11 cellular contexts compared by ENCODE assay signal in the genomic region with DNA sequence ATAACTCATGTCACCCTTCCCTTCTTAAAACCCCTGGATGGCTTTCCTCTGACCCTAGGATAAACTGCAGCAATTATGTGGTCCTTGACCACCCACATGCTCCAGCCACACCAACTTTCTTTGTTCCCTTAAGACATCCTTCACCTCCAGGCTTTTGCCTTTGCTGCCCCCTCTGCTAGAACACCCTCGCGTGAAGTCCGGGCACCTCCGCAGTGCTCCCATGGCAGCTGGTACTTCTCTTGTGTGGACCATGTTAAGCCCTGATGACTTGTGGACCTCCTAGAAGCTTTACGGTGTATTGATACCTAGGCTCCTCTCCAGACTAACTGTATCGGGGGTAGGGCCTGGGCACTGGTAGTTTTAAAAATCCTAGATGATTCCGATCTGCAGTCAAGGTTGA. TPM values are rescaled to one million over a fixed set of nuclear protein-coding genes. Genes with fewer than 3 reads are reported as not detected.
A peak's percentile ranks its signal among the peaks of the same experiment; 100 is the strongest.
DNase-seq lines count a peak whose midpoint lies in the region; ATAC-seq and TF ChIP-seq lines count a peak whose summit lies in the region.
"Had no signal": no experiment of that assay in that cellular context is flagged by ENCODE, and none has a peak within 500 bp of the region (broad histone marks: within the 10 kb centered on the region; RNA-seq: fewer than 3 reads in every experiment).

No MANE protein-coding gene starts in this region.

- H3K9me2 ChIP-seq in Loucy (replicated peaks; ENCODE audit: low read depth, low read length) = no peaks in the 10 kb centered on the region

- TF ChIP-seq CTCF in Calu3 (IDR thresholded peaks at IDR 0.05; ENCODE audit: unreplicated experiment) (no peak), Loucy (conservative IDR thresholded peaks at IDR 0.05; ENCODE audit: low read length) (no peak), psoas muscle (IDR thresholded peaks at IDR 0.05) (no peak)

- DNase-seq in Calu3 (no peak), psoas muscle (no peak), GF-D8 (lab: John Stamatoyannopoulos, UW) (no peak), COR-L47 (lab: John Stamatoyannopoulos, UW) (no peak)
- DNase-seq in effector memory CD4-positive, alpha-beta T cell = no peak
- DNase-seq in activated CD4-positive, alpha-beta T cell treated with anti-CD3 and anti-CD28 coated beads, Interleukin-2, amount 50 U/mL, for 1 hour = no peak
- DNase-seq: NCI-H526 treated with DMSO at 0.1 percent for 48 hours had no signal

- H3K27ac ChIP-seq in effector memory CD4-positive, alpha-beta T cell (ENCODE audit: insufficient read depth, low read length, poor library complexity, severe bottlenecking) = no peak overlapping the region
- peak overlapping the region; percentile 80 for H3K27ac ChIP-seq in psoas muscle

- H3K79me2 ChIP-seq in Loucy (ENCODE audit: insufficient read depth, low read length) = no peaks in the 10 kb centered on the region

- peak overlapping the region; percentile 80 for H3K4me2 ChIP-seq in Loucy (ENCODE audit: low read depth, low read length, poor library complexity, severe bottlenecking)

- H3K9ac ChIP-seq in Loucy (ENCODE audit: low read depth, low read length, poor library complexity, severe bottlenecking) = no peak overlapping the region

- no peaks in the 10 kb centered on the region for H3K36me3 ChIP-seq in Loucy (ENCODE audit: insufficient read depth, low read length)
- H3K36me3 ChIP-seq in effector memory CD4-positive, alpha-beta T cell (ENCODE audit: control insufficient read depth, insufficient read depth, low read length) = no peaks in the 10 kb centered on the region
- H3K36me3 ChIP-seq in psoas muscle (ENCODE audit: insufficient read depth in 1 of 2, low read depth in 1 of 2) = no peaks in the 10 kb centered on the region

- H3K9me3 ChIP-seq in Loucy (ENCODE audit: insufficient read depth, low read depth, low read length) = no peaks in the 10 kb centered on the region
- H3K9me3 ChIP-seq in effector memory CD4-positive, alpha-beta T cell (ENCODE audit: control insufficient read depth, low read length) = no peaks in the 10 kb centered on the region
- H3K9me3 ChIP-seq in psoas muscle = no peaks in the 10 kb centered on the region

- no peak for ATAC-seq in psoas muscle

- no TSS peak for BruUV-seq in Calu3 (replicated peaks; lab: Mats Ljungman, UMichigan)

- H3K27ac Mint-ChIP-seq in Calu3 (ENCODE audit: unreplicated experiment) = no peak overlapping the region

- no peak overlapping the region; the same call in none of the 2 replicates for H2AFZ ChIP-seq in Loucy (ENCODE audit: low read length)

- WGBS in psoas muscle, 3 donors = 88 to 89% (median 89%) methylated on average over 7 of the region's 7 CpGs

- H3F3A ChIP-seq in Loucy (ENCODE audit: low read depth) = no peaks in the 10 kb centered on the region

- H3K4me3 Mint-ChIP-seq in Calu3 (ENCODE audit: low read depth, unreplicated experiment) = peak overlapping the region; percentile 77

- H3K4me1 ChIP-seq in Loucy (ENCODE audit: insufficient read depth, low read length, poor library complexity, severe bottlenecking) = peaks cover 5% of the 10 kb centered on the region
- H3K4me1 ChIP-seq in effector memory CD4-positive, alpha-beta T cell (ENCODE audit: control insufficient read depth, insufficient read depth, low read length, poor library complexity, severe bottlenecking) = peaks cover 17% of the 10 kb centered on the region
- peaks cover 12% of the 10 kb centered on the region for H3K4me1 ChIP-seq in psoas muscle

- H3K4me3 ChIP-seq in Loucy (ENCODE audit: low read length, poor library complexity, severe bottlenecking) (peak overlapping the region; percentile 73), psoas muscle (peak overlapping the region; percentile 74)
- peak overlapping the region; percentile 85 for H3K4me3 ChIP-seq in effector memory CD4-positive, alpha-beta T cell (ENCODE audit: insufficient read depth, low read depth, low read length, poor library complexity, severe bottlenecking)

- no peaks in the 10 kb centered on the region for H3K9me3 Mint-ChIP-seq in Calu3 (ENCODE audit: low read depth, unreplicated experiment)

- intact Hi-C loops in Calu3 (cut with micrococcal nuclease; ENCODE audit: unreplicated experiment) (no loop called here), psoas muscle (cut with DNase I) (no loop called here)

- no peaks in the 10 kb centered on the region for H3K27me3 ChIP-seq in Loucy (ENCODE audit: insufficient read depth, low read length, poor library complexity, severe bottlenecking)
- peaks cover 18% of the 10 kb centered on the region for H3K27me3 ChIP-seq in effector memory CD4-positive, alpha-beta T cell (replicated peaks; ENCODE audit: control insufficient read depth, insufficient read depth, low read length, poor library complexity, severe bottlenecking)
- peaks cover 0 to 9% (median 0%) of the 10 kb centered on the region in 3 donors for H3K27me3 ChIP-seq in psoas muscle (ENCODE audit: insufficient read depth in 3 of 3, low read length in 2 of 3)

- H3K36me3 Mint-ChIP-seq in Calu3 (ENCODE audit: insufficient read depth, unreplicated experiment) = peaks cover 20% of the 10 kb centered on the region

- H4K20me1 ChIP-seq in Loucy (ENCODE audit: insufficient read depth, low read length, poor library complexity, severe bottlenecking) = no peaks in the 10 kb centered on the region

- peaks cover 8% of the 10 kb centered on the region for H3K4me1 Mint-ChIP-seq in Calu3 (ENCODE audit: low read depth, unreplicated experiment)

- CTCF ChIA-PET in Calu3 (lab: Charles Lee) = interaction anchor here (1.2 kb wide), 1 partner anchor 69 kb away, joined by 3 read pairs; no protein-coding TSS in a partner anchor

- H3K27me3 Mint-ChIP-seq in Calu3 (ENCODE audit: unreplicated experiment) = peaks cover 50% of the 10 kb centered on the region

RNA-seq across cellular contexts. Expression of gene ABHD1, which starts 0.8 kb away (rescaled TPM):
- 0.56 and 0.64 TPM in 2 replicates for total RNA-seq in Calu3 (2022)
- 1 to 10 TPM; 1.4 to 4.5 (median 3.7) TPM for total RNA-seq in psoas muscle
- polyA plus RNA-seq in psoas muscle = 1 to 10 TPM; 1.9 to 4.1 (median 3.9) TPM
- polyA plus RNA-seq: neural cell had no signal

RNA-seq across cellular contexts. Expression of gene CGREF1, which starts 3.9 kb away (rescaled TPM):
- 3.7 and 9.3 TPM in 2 replicates for total RNA-seq in Calu3 (2022)
- total RNA-seq in psoas muscle = 10 to 100 TPM in 1 of 4 donors, 1 to 10 TPM in 3; 4.1 to 15.8 (median 6.1) TPM
- polyA plus RNA-seq in psoas muscle = 1 to 10 TPM; 2.8 to 7.9 (median 6.6) TPM

RNA-seq across cellular contexts. Expression of gene PREB, which starts 11.6 kb away (rescaled TPM):
- total RNA-seq in Calu3 (2022) (54.0 and 60.1 TPM in 2 replicates), psoas muscle (100 to 1,000 TPM in 2 of 4 donors, 10 to 100 TPM in 2; 57.4 to 206 (median 111) TPM)
- polyA plus RNA-seq in psoas muscle = 100 to 1,000 TPM in 2 of 3 donors, 10 to 100 TPM in 1; 96.1 to 138 (median 125) TPM

RNA-seq across cellular contexts. Expression of gene PRR30, which starts 16.4 kb away (rescaled TPM):
- total RNA-seq in Calu3 (2022) = not detected in 2 replicates
- total RNA-seq in psoas muscle = not detected
- polyA plus RNA-seq in psoas muscle = not detected
- total RNA-seq: Daoy; T-helper 2 cell treated with Interferon-gamma antibody and Interleukin-4, amounts not matched to agents 100 ng/mL and 5 ng/mL, for 36 hours had no signal
- polyA plus RNA-seq: neural cell had no signal

RNA-seq across cellular contexts. Expression of gene TCF23, which starts 26.0 kb away (rescaled TPM):
- not detected in 2 replicates for total RNA-seq in Calu3 (2022)
- under 1 TPM in 2 of 4 donors, not detected in 2; 0.20 to 0.63 TPM for total RNA-seq in psoas muscle
- under 1 TPM in 2 of 3 donors, not detected in 1; 0.05 to 0.06 TPM for polyA plus RNA-seq in psoas muscle
- total RNA-seq: Daoy; T-helper 2 cell treated with Interferon-gamma antibody and Interleukin-4, amounts not matched to agents 100 ng/mL and 5 ng/mL, for 36 hours had no signal
- polyA plus RNA-seq: neural cell had no signal
